19 cellular contexts compared by ENCODE assay signal in genomic region chr7:40772096-40772495, GRCh38.
DNase-seq lines count a peak whose midpoint lies in the region; FAIRE-seq and TF ChIP-seq lines count a peak whose summit lies in the region.
"Had no signal": no experiment of that assay in that cellular context is flagged by ENCODE, and none has a peak within 500 bp of the region (broad histone marks: within the 10 kb centered on the region; RNA-seq: fewer than 3 reads in every experiment).

No MANE protein-coding gene starts in this region.

- no peaks in the 10 kb centered on the region for H3K27me3 Mint-ChIP-seq in astrocyte (ENCODE audit: low read depth, unreplicated experiment)
- H3K27me3 Mint-ChIP-seq: CD4-positive, alpha-beta memory T cell had no signal

- H4K20me1 ChIP-seq in astrocyte (ENCODE audit: insufficient read depth, low read length), result no peaks in the 10 kb centered on the region

- FAIRE-seq in astrocyte (lab: Jason Lieb, UNC), result no peak
- FAIRE-seq: G401.6, GM12892, GM19239, H1 had no signal

- DNase-seq in astrocyte (ENCODE audit: low read depth), result peak; percentile 79
- peak; percentile 53 for DNase-seq in astrocyte of the spinal cord (ENCODE audit: low read depth, low spot score)
- peak; percentile 1 for DNase-seq in iris pigment epithelial cell (ENCODE audit: low read depth)
- no peak for DNase-seq in D341Med (ENCODE audit: low spot score)
- DNase-seq in stimulated activated CD8-positive, alpha-beta memory T cell treated with anti-CD3 and anti-CD28 coated beads, Interleukin-4, amount 100 ng/mL, for 48 hours, result no peak
- DNase-seq in superior temporal gyrus (ENCODE audit: extremely low spot score), result no peak
- DNase-seq: C1 segment of cervical spinal cord; Calu3; CD4-positive, alpha-beta memory T cell; COR-L47; DMS153; DND-41; GM23248; H7; HCEC 1CT had no signal

- H3K9me3 ChIP-seq in astrocyte (ENCODE audit: insufficient read depth, low read depth, low read length), result no peaks in the 10 kb centered on the region

- no peaks in the 10 kb centered on the region for H3K36me3 ChIP-seq in astrocyte (ENCODE audit: insufficient read depth, low read length)

- no peak overlapping the region for H3K4me3 ChIP-seq in astrocyte (ENCODE audit: insufficient read depth, low read depth, low read length)
- H3K4me3 ChIP-seq in astrocyte of the spinal cord (ENCODE audit: low read depth, low read length), result no peak overlapping the region
- H3K4me3 ChIP-seq: GM23248 had no signal

- H3K36me3 Mint-ChIP-seq in astrocyte (ENCODE audit: low read depth, unreplicated experiment), result no peaks in the 10 kb centered on the region
- H3K36me3 Mint-ChIP-seq: CD4-positive, alpha-beta memory T cell had no signal

- in situ Hi-C loops in astrocyte of the spinal cord (cut with HindIII; ENCODE audit: low sequenced_read_pairs), result no loop called here

- TF ChIP-seq CTCF in astrocyte (IDR thresholded peaks at IDR 0.05; ENCODE audit: insufficient read depth, low read depth, low read length) (no peak), astrocyte of the spinal cord (IDR thresholded peaks at IDR 0.05; ENCODE audit: low read depth, low read length) (no peak)

- H3K4me2 ChIP-seq in astrocyte (ENCODE audit: low read length), result no peak overlapping the region

- no peaks in the 10 kb centered on the region for H3K27me3 ChIP-seq in astrocyte (ENCODE audit: insufficient read depth, low read length)

- H3K27ac ChIP-seq in astrocyte (ENCODE audit: low read depth, low read length), result no peak overlapping the region
- H3K27ac ChIP-seq: GM23248 had no signal

- no peaks in the 10 kb centered on the region for H3K9me3 Mint-ChIP-seq in astrocyte (ENCODE audit: unreplicated experiment)

- no peaks in the 10 kb centered on the region for H3K4me1 ChIP-seq in astrocyte (ENCODE audit: insufficient read depth, low read length)

- no peak overlapping the region for H3K4me3 Mint-ChIP-seq in astrocyte (ENCODE audit: unreplicated experiment)
- H3K4me3 Mint-ChIP-seq: CD4-positive, alpha-beta memory T cell had no signal

- H3K9ac ChIP-seq in astrocyte (ENCODE audit: low read length), result no peak overlapping the region
- H3K9ac ChIP-seq: GM23248 had no signal

- H3K4me1 Mint-ChIP-seq in astrocyte (ENCODE audit: low read depth, unreplicated experiment), result peaks cover 7% of the 10 kb centered on the region
- H3K4me1 Mint-ChIP-seq: CD4-positive, alpha-beta memory T cell had no signal

- H3K79me2 ChIP-seq in astrocyte (ENCODE audit: insufficient read depth, low read length), result no peaks in the 10 kb centered on the region

- H2AFZ ChIP-seq in astrocyte (ENCODE audit: low read depth, low read length), result no peak overlapping the region
- H2AFZ ChIP-seq: GM23248 had no signal

- H3K27ac Mint-ChIP-seq in astrocyte (ENCODE audit: unreplicated experiment), result no peak overlapping the region
- H3K27ac Mint-ChIP-seq: CD4-positive, alpha-beta memory T cell had no signal

Comparison
In these comparisons a context has a peak if more than half of its experiments do, and no peak if none do; other contexts are left out.
1. DNase-seq: peak in astrocyte (single experiment), astrocyte of the spinal cord (single experiment) and iris pigment epithelial cell (single experiment); none in D341Med (single experiment), stimulated activated CD8-positive, alpha-beta memory T cell treated with anti-CD3 and anti-CD28 coated beads, Interleukin-4, amount 100 ng/mL, for 48 hours (single experiment) and superior temporal gyrus (single experiment).